Comparison of ENCODE assay signal across 8 cellular contexts in genomic region chr20:5402903-5403531, GRCh38.
DNase-seq lines count a peak whose midpoint lies in the region; ATAC-seq, FAIRE-seq and TF ChIP-seq lines count a peak whose summit lies in the region.

No MANE protein-coding gene starts in this region.

- H3K79me1 ChIP-seq in IMR-90 (ENCODE audit: low read depth in 1 of 2, low read length in 2 of 2) = no peaks in the 10 kb centered on the region

- H3K4me3 ChIP-seq in IMR-90 (ENCODE audit: insufficient read depth, low read depth, low read length) (no peak overlapping the region), WERI-Rb-1 (ENCODE audit: low read depth, low read length) (no peak overlapping the region), kidney (ENCODE audit: low read length in 2 of 2) (no peak overlapping the region)

- H3K9me1 ChIP-seq in IMR-90 (ENCODE audit: insufficient read depth, low read length) = no peaks in the 10 kb centered on the region

- dilution Hi-C loops in IMR-90 (cut with HindIII; ENCODE audit: low sequenced_read_pairs, unreplicated experiment) = no loop called here

- peak; percentile 32; the same call in 1 of the 2 replicates for TF ChIP-seq CTCF in IMR-90 (conservative IDR thresholded peaks at IDR 0.05; ENCODE audit: low read depth, low read length)
- TF ChIP-seq CTCF in WERI-Rb-1 (IDR thresholded peaks at IDR 0.05; ENCODE audit: low read depth, low read length) = peak; percentile 86
- TF ChIP-seq CTCF in kidney (IDR thresholded peaks at IDR 0.05; ENCODE audit: borderline replicate concordance, extremely low read depth, insufficient read depth) = no peak

- H2BK5ac ChIP-seq in IMR-90 (ENCODE audit: low read depth, low read length, poor library complexity, severe bottlenecking) = no peak overlapping the region

- H4K5ac ChIP-seq in IMR-90 (ENCODE audit: low read depth, low read length) = no peak overlapping the region

- H3K27ac ChIP-seq in IMR-90 (ENCODE audit: insufficient read depth, low read length) (no peak overlapping the region), WERI-Rb-1 (no peak overlapping the region), kidney (ENCODE audit: low read depth in 2 of 2, low read length in 2 of 2) (no peak overlapping the region)

- FAIRE-seq in kidney (lab: Jason Lieb, UNC) = no peak

- H3K23ac ChIP-seq in IMR-90 (ENCODE audit: low read depth, low read length) = no peak overlapping the region

- WGBS in IMR-90 (ENCODE audit: extremely low coverage in 2 of 2, insufficient read length in 1 of 2), 2 experiments = 50% methylated on average over 1 of the region's 3 CpGs; no CpG with 5 or more reads in 1 of the 2 experiments

- H3K9ac ChIP-seq in IMR-90 (ENCODE audit: low read depth, low read length) (no peak overlapping the region), kidney (ENCODE audit: low read length in 2 of 2) (no peak overlapping the region)

- no peak overlapping the region for H3K14ac ChIP-seq in IMR-90 (replicated peaks; ENCODE audit: low read depth, low read length)

- DNase-seq in D341Med (ENCODE audit: low spot score) (peak; percentile 56), IMR-90 (peak; percentile 11), WERI-Rb-1 (peak; percentile 59), left kidney (ENCODE audit: low read depth, low spot score) (peak; percentile 32), dedifferentiated amniotic fluid mesenchymal stem cell (ENCODE audit: extremely low spot score) (no peak), kidney (no peak)

- H3K4me2 ChIP-seq in IMR-90 (ENCODE audit: low read depth, low read length) = no peak overlapping the region

- no peaks in the 10 kb centered on the region for H3K36me3 ChIP-seq in IMR-90 (ENCODE audit: control insufficient read depth, insufficient read depth, low read length)
- no peaks in the 10 kb centered on the region for H3K36me3 ChIP-seq in WERI-Rb-1
- no peaks in the 10 kb centered on the region for H3K36me3 ChIP-seq in kidney (ENCODE audit: control insufficient read depth in 1 of 2, insufficient read depth in 2 of 2, low read length in 2 of 2)

- TF ChIP-seq POLR2A in IMR-90 (IDR thresholded peaks at IDR 0.05; ENCODE audit: low read depth, low read length) = no peak

- no peak overlapping the region for H4K91ac ChIP-seq in IMR-90 (ENCODE audit: insufficient read depth, low read depth, low read length)

- H4K20me1 ChIP-seq in IMR-90 (ENCODE audit: insufficient read depth, low read length) = no peaks in the 10 kb centered on the region

- no TSS peak for BruUV-seq in IMR-90 (replicated peaks; lab: Mats Ljungman, UMichigan)

- no peak overlapping the region for H2AFZ ChIP-seq in IMR-90 (replicated peaks; ENCODE audit: low read length, poor library complexity)

- intact Hi-C loops in IMR-90 (cut with micrococcal nuclease) = loop anchor here (5.0 kb wide), 1 partner anchor 674 kb away; no protein-coding TSS in a partner anchor
- intact Hi-C loops in kidney (cut with DNase I) = no loop called here

- ATAC-seq in GM18858 (IDR thresholded peaks at IDR 0.05; ENCODE audit: unreplicated experiment) = peak; percentile 65
- ATAC-seq in IMR-90 (ENCODE audit: low read depth) = peak; percentile 84
- ATAC-seq in GM21367 (IDR thresholded peaks at IDR 0.05; ENCODE audit: unreplicated experiment) = no peak

- POLR2A ChIA-PET in IMR-90 (lab: Charles Lee; ENCODE audit: unreplicated experiment) = no interaction called here

- no peaks in the 10 kb centered on the region for H3K9me3 ChIP-seq in IMR-90 (ENCODE audit: control insufficient read depth, insufficient read depth, low read length)
- peaks cover 4% of the 10 kb centered on the region for H3K9me3 ChIP-seq in WERI-Rb-1 (ENCODE audit: severe bottlenecking)
- H3K9me3 ChIP-seq in kidney (ENCODE audit: control insufficient read depth in 1 of 2, low read length in 2 of 2) = peaks cover 0 to 2% of the 10 kb centered on the region in 2 donors

- CTCF ChIA-PET in IMR-90 (lab: Yijun Ruan, JAX) = no interaction called here

- TF ChIP-seq RAD21 in IMR-90 (IDR thresholded peaks at IDR 0.05; ENCODE audit: low read length) = peak; percentile 14; the same call in 1 of the 2 replicates

- H2BK15ac ChIP-seq in IMR-90 (ENCODE audit: low read depth, low read length) = no peak overlapping the region

- no peak overlapping the region for H3K4ac ChIP-seq in IMR-90 (ENCODE audit: low read depth, low read length)

- H3K4me1 ChIP-seq in IMR-90 (ENCODE audit: control insufficient read depth, insufficient read depth, low read length) = no peaks in the 10 kb centered on the region
- no peaks in the 10 kb centered on the region for H3K4me1 ChIP-seq in kidney (ENCODE audit: control insufficient read depth in 1 of 2, insufficient read depth in 1 of 2, low read depth in 1 of 2, low read length in 2 of 2)

- H2AK5ac ChIP-seq in IMR-90 (ENCODE audit: low read depth, low read length) = no peak overlapping the region

- no peak overlapping the region for H4K8ac ChIP-seq in IMR-90 (ENCODE audit: low read depth in 2 of 2, low read length in 2 of 2)

- H3K18ac ChIP-seq in IMR-90 (ENCODE audit: low read depth, low read length) = no peak overlapping the region

- no peak overlapping the region for H3K56ac ChIP-seq in IMR-90 (ENCODE audit: extremely low read depth, insufficient read depth, low read length)

- H3K27me3 ChIP-seq in IMR-90 (ENCODE audit: control insufficient read depth, insufficient read depth, low read length) = no peaks in the 10 kb centered on the region
- H3K27me3 ChIP-seq in WERI-Rb-1 (ENCODE audit: insufficient read depth, low read depth, severe bottlenecking) = no peaks in the 10 kb centered on the region

- no peak overlapping the region for H2BK20ac ChIP-seq in IMR-90 (ENCODE audit: low read depth, low read length)

- in situ Hi-C loops in IMR-90 (cut with MboI; ENCODE audit: low sequenced_read_pairs) = no loop called here

- no peak overlapping the region for H2BK120ac ChIP-seq in IMR-90 (ENCODE audit: low read depth, low read length)

- H2AK9ac ChIP-seq in IMR-90 (replicated peaks; ENCODE audit: low read depth, low read length, poor library complexity) = no peak overlapping the region

TF ChIP-seq in IMR-90, 13 proteins besides CTCF, POLR2A, EP300 and RAD21:
- TF ChIP-seq CHD1 (IDR thresholded peaks at IDR 0.05; ENCODE audit: low read depth, low read length) = no peak
- TF ChIP-seq NFE2L2 (IDR thresholded peaks at IDR 0.05; ENCODE audit: low read depth, low read length) = no peak
- TF ChIP-seq, protein P1, sequence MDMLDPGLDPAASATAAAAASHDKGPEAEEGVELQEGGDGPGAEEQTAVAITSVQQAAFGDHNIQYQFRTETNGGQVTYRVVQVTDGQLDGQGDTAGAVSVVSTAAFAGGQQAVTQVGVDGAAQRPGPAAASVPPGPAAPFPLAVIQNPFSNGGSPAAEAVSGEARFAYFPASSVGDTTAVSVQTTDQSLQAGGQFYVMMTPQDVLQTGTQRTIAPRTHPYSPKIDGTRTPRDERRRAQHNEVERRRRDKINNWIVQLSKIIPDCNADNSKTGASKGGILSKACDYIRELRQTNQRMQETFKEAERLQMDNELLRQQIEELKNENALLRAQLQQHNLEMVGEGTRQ (IDR thresholded peaks at IDR 0.05; ENCODE audit: low read depth, low read length) = no peak
- TF ChIP-seq, protein P2, sequence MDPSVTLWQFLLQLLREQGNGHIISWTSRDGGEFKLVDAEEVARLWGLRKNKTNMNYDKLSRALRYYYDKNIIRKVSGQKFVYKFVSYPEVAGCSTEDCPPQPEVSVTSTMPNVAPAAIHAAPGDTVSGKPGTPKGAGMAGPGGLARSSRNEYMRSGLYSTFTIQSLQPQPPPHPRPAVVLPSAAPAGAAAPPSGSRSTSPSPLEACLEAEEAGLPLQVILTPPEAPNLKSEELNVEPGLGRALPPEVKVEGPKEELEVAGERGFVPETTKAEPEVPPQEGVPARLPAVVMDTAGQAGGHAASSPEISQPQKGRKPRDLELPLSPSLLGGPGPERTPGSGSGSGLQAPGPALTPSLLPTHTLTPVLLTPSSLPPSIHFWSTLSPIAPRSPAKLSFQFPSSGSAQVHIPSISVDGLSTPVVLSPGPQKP (IDR thresholded peaks at IDR 0.05; ENCODE audit: borderline replicate concordance, low read depth, low read length) = no peak
- TF ChIP-seq FOS (IDR thresholded peaks at IDR 0.05; ENCODE audit: low read depth, low read length) = no peak
- no peak for TF ChIP-seq RCOR1 (IDR thresholded peaks at IDR 0.05; ENCODE audit: insufficient replicate concordance, low read length)
- no peak for TF ChIP-seq RFX5 (IDR thresholded peaks at IDR 0.05; ENCODE audit: low read depth, low read length)
- TF ChIP-seq MXI1 (IDR thresholded peaks at IDR 0.05; ENCODE audit: borderline replicate concordance, low read depth, low read length) = no peak
TF ChIP-seq in IMR-90: peak in this region for 0.

Comparison
In these comparisons a context has a peak if more than half of its experiments do, and no peak if none do; other contexts are left out.
1. DNase-seq: peak in D341Med (single experiment), IMR-90 (single experiment), WERI-Rb-1 (single experiment) and left kidney (single experiment); none in dedifferentiated amniotic fluid mesenchymal stem cell (single experiment) and kidney (single experiment).